Comparison of ENCODE assay signal across 1 cellular context in the genomic region with DNA sequence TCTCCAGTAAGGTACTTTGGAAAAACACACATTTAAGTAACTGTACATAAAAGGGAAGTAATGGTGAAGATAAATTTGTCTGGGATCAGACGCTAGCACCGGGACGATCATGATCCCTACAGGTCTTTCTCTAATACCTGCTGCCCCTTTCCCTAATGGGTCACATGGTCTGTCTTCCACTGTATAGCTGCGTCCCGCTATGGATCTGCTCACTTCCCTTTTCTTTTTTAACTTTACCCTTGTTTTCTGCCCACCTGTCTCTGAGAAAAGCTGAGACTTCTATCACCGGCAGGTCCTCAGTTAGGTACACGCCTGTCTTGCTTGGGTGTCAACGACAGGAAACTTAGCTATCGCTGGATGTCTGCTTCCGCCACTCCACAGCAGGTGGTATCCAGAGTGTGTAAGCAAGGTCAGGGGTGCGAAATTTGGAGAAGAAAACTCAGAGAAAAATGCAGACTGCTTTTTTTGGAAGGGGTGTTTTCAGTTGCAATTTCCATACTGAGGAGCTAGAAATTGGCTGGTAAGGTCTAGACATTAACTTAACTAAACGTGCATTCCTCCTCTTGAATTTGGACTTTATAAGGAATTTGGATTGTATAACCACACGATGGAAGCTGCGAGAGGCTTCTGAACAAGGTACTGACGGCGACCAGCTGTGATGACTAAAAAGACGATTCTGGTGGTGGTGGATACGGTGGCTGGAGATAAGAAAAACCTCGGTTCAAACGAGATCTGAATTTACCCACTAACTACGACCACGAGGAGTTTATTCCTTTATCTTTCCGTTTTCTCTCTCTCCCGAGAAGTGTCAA.
TF ChIP-seq lines count a peak whose summit lies in the region.

No MANE protein-coding gene starts in this region.

TF ChIP-seq in GM23338, 12 proteins besides CTCF, POLR2A, EP300 and RAD21 (continued from another document):
- TF ChIP-seq, protein P1, sequence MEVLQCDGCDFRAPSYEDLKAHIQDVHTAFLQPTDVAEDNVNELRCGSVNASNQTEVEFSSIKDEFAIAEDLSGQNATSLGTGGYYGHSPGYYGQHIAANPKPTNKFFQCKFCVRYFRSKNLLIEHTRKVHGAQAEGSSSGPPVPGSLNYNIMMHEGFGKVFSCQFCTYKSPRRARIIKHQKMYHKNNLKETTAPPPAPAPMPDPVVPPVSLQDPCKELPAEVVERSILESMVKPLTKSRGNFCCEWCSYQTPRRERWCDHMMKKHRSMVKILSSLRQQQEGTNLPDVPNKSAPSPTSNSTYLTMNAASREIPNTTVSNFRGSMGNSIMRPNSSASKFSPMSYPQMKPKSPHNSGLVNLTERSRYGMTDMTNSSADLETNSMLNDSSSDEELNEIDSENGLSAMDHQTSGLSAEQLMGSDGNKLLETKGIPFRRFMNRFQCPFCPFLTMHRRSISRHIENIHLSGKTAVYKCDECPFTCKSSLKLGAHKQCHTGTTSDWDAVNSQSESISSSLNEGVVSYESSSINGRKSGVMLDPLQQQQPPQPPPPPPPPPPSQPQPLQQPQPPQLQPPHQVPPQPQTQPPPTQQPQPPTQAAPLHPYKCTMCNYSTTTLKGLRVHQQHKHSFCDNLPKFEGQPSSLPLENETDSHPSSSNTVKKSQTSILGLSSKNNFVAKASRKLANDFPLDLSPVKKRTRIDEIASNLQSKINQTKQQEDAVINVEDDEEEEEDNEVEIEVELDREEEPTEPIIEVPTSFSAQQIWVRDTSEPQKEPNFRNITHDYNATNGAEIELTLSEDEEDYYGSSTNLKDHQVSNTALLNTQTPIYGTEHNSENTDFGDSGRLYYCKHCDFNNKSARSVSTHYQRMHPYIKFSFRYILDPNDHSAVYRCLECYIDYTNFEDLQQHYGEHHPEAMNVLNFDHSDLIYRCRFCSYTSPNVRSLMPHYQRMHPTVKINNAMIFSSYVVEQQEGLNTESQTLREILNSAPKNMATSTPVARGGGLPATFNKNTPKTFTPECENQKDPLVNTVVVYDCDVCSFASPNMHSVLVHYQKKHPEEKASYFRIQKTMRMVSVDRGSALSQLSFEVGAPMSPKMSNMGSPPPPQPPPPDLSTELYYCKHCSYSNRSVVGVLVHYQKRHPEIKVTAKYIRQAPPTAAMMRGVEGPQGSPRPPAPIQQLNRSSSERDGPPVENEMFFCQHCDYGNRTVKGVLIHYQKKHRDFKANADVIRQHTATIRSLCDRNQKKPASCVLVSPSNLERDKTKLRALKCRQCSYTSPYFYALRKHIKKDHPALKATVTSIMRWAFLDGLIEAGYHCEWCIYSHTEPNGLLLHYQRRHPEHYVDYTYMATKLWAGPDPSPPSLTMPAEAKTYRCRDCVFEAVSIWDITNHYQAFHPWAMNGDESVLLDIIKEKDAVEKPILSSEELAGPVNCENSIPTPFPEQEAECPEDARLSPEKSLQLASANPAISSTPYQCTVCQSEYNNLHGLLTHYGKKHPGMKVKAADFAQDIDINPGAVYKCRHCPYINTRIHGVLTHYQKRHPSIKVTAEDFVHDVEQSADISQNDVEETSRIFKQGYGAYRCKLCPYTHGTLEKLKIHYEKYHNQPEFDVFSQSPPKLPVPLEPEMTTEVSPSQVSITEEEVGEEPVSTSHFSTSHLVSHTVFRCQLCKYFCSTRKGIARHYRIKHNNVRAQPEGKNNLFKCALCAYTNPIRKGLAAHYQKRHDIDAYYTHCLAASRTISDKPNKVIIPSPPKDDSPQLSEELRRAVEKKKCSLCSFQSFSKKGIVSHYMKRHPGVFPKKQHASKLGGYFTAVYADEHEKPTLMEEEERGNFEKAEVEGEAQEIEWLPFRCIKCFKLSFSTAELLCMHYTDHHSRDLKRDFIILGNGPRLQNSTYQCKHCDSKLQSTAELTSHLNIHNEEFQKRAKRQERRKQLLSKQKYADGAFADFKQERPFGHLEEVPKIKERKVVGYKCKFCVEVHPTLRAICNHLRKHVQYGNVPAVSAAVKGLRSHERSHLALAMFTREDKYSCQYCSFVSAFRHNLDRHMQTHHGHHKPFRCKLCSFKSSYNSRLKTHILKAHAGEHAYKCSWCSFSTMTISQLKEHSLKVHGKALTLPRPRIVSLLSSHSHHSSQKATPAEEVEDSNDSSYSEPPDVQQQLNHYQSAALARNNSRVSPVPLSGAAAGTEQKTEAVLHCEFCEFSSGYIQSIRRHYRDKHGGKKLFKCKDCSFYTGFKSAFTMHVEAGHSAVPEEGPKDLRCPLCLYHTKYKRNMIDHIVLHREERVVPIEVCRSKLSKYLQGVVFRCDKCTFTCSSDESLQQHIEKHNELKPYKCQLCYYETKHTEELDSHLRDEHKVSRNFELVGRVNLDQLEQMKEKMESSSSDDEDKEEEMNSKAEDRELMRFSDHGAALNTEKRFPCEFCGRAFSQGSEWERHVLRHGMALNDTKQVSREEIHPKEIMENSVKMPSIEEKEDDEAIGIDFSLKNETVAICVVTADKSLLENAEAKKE (CRISPR knock-in tag; IDR thresholded peaks at IDR 0.05), result no peak
- no peak for TF ChIP-seq STAT1 (IDR thresholded peaks at IDR 0.05; ENCODE audit: unreplicated experiment)
- TF ChIP-seq, protein P2, sequence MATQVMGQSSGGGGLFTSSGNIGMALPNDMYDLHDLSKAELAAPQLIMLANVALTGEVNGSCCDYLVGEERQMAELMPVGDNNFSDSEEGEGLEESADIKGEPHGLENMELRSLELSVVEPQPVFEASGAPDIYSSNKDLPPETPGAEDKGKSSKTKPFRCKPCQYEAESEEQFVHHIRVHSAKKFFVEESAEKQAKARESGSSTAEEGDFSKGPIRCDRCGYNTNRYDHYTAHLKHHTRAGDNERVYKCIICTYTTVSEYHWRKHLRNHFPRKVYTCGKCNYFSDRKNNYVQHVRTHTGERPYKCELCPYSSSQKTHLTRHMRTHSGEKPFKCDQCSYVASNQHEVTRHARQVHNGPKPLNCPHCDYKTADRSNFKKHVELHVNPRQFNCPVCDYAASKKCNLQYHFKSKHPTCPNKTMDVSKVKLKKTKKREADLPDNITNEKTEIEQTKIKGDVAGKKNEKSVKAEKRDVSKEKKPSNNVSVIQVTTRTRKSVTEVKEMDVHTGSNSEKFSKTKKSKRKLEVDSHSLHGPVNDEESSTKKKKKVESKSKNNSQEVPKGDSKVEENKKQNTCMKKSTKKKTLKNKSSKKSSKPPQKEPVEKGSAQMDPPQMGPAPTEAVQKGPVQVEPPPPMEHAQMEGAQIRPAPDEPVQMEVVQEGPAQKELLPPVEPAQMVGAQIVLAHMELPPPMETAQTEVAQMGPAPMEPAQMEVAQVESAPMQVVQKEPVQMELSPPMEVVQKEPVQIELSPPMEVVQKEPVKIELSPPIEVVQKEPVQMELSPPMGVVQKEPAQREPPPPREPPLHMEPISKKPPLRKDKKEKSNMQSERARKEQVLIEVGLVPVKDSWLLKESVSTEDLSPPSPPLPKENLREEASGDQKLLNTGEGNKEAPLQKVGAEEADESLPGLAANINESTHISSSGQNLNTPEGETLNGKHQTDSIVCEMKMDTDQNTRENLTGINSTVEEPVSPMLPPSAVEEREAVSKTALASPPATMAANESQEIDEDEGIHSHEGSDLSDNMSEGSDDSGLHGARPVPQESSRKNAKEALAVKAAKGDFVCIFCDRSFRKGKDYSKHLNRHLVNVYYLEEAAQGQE (IDR thresholded peaks at IDR 0.05; ENCODE audit: unreplicated experiment), result no peak
- TF ChIP-seq CREB1 (CRISPR knock-in tag; IDR thresholded peaks at IDR 0.05; ENCODE audit: low read depth), result no peak
- TF ChIP-seq ZNF114 (CRISPR knock-in tag; IDR thresholded peaks at IDR 0.05), result no peak
- no peak for TF ChIP-seq EZH2 (IDR thresholded peaks at IDR 0.05; ENCODE audit: low read depth, unreplicated experiment)
- TF ChIP-seq NANOG (IDR thresholded peaks at IDR 0.05; ENCODE audit: borderline replicate concordance), result no peak
- no peak for TF ChIP-seq ZNF331 (CRISPR knock-in tag; IDR thresholded peaks at IDR 0.05; ENCODE audit: low read depth)
- TF ChIP-seq JUNB (IDR thresholded peaks at IDR 0.05; ENCODE audit: unreplicated experiment), result no peak
TF ChIP-seq in GM23338: peak in this region for 0.
